Comparison of ENCODE assay signal across 9 cellular contexts in genomic region chr9:37329576-37329975, GRCh38.
DNase-seq lines count a peak whose midpoint lies in the region; ATAC-seq and TF ChIP-seq lines count a peak whose summit lies in the region.
"Had no signal": no experiment of that assay in that cellular context is flagged by ENCODE, and none has a peak within 500 bp of the region (broad histone marks: within the 10 kb centered on the region; RNA-seq: fewer than 3 reads in every experiment).

No MANE protein-coding gene starts in this region.

- H3K36me3 Mint-ChIP-seq in GM23338 (ENCODE audit: low read depth): no peaks in the 10 kb centered on the region

- no peak overlapping the region for H3K27ac ChIP-seq in GM23338 (ENCODE audit: low read depth)
- no peak overlapping the region for H3K27ac ChIP-seq in Peyer's patch
- H3K27ac ChIP-seq: SJSA1 had no signal

- H3K9me3 ChIP-seq in Peyer's patch: no peaks in the 10 kb centered on the region
- H3K9me3 ChIP-seq: SJSA1 had no signal

- no peaks in the 10 kb centered on the region for H3K27me3 Mint-ChIP-seq in GM23338 (ENCODE audit: insufficient read depth, low read depth, poor library complexity)

- H3K4me3 ChIP-seq in GM23338 (no peak overlapping the region), Peyer's patch (no peak overlapping the region)
- H3K4me3 ChIP-seq: SJSA1 had no signal

- H3K27ac Mint-ChIP-seq in GM23338: no peak overlapping the region

- no peak overlapping the region for H3K4me2 ChIP-seq in GM23338

- H3K27me3 ChIP-seq in GM23338 (ENCODE audit: insufficient read depth) (no peaks in the 10 kb centered on the region), Peyer's patch (no peaks in the 10 kb centered on the region)
- H3K27me3 ChIP-seq: SJSA1 had no signal

- no peaks in the 10 kb centered on the region for H3K9me2 ChIP-seq in GM23338 (ENCODE audit: insufficient read depth)

- TF ChIP-seq POLR2A in Peyer's patch (IDR thresholded peaks at IDR 0.05): no peak

- DNase-seq in DMS114 treated with DMSO at 0.1 percent for 48 hours (lab: John Stamatoyannopoulos, UW; ENCODE audit: unreplicated experiment): peak; percentile 22
- DNase-seq in GM23338 (ENCODE audit: low spot score): peak; percentile 32
- peak in 1 of 3 donors; percentile 54 for DNase-seq in Peyer's patch
- peak; percentile 34 for DNase-seq in iris pigment epithelial cell (ENCODE audit: low read depth)
- no peak for DNase-seq in NCI-H526 treated with DMSO at 0.1 percent for 48 hours (lab: John Stamatoyannopoulos, UW)
- DNase-seq in SIG-M5 treated with dmso at 0.1 percent for 504 hours (lab: John Stamatoyannopoulos, UW; ENCODE audit: unreplicated experiment): no peak
- DNase-seq in stimulated activated CD4-positive, alpha-beta T cell treated with anti-CD3 and anti-CD28 coated beads, Interleukin-15, amount 100 ng/mL, for 24 hours: no peak

- H3K4me3 Mint-ChIP-seq in GM23338: no peak overlapping the region

- no peak overlapping the region for H2AFZ ChIP-seq in GM23338

- no peaks in the 10 kb centered on the region for H3F3A ChIP-seq in GM23338 (replicated peaks; ENCODE audit: low read depth)

- H3K79me2 ChIP-seq in GM23338 (replicated peaks; ENCODE audit: insufficient read depth): no peaks in the 10 kb centered on the region

- H3K4me1 Mint-ChIP-seq in GM23338: peaks cover 2% of the 10 kb centered on the region; the same call in 2 of the 3 replicates

- H3K4me1 ChIP-seq in GM23338 (ENCODE audit: insufficient read depth) (no peaks in the 10 kb centered on the region), Peyer's patch (peaks cover 0 to 6% (median 0%) of the 10 kb centered on the region in 4 donors)
- H3K4me1 ChIP-seq: SJSA1 had no signal

- no peak for ATAC-seq in GM23338
- no peak for ATAC-seq in GM21367 (IDR thresholded peaks at IDR 0.05; ENCODE audit: unreplicated experiment)

- no peaks in the 10 kb centered on the region for H3K9me3 Mint-ChIP-seq in GM23338

- H3K36me3 ChIP-seq in GM23338 (ENCODE audit: insufficient read depth) (no peaks in the 10 kb centered on the region), Peyer's patch (no peaks in the 10 kb centered on the region)
- H3K36me3 ChIP-seq: SJSA1 had no signal

- peak; percentile 46 to 58 for TF ChIP-seq CTCF in GM23338 (conservative IDR thresholded peaks at IDR 0.05; ENCODE audit: low read depth in 2 of 2)
- TF ChIP-seq CTCF in Peyer's patch (IDR thresholded peaks at IDR 0.05): peak in 4 of 6 experiments; percentile 27 to 51 (median 36)

- H4K20me1 ChIP-seq in GM23338 (replicated peaks; ENCODE audit: insufficient read depth): no peaks in the 10 kb centered on the region; the same call in 1 of the 2 replicates

TF ChIP-seq in GM23338, 12 proteins besides CTCF, POLR2A, EP300 and RAD21 (continues in another document):
- TF ChIP-seq ZNF331 (CRISPR knock-in tag; IDR thresholded peaks at IDR 0.05; ENCODE audit: low read depth): no peak
- TF ChIP-seq, protein P1, sequence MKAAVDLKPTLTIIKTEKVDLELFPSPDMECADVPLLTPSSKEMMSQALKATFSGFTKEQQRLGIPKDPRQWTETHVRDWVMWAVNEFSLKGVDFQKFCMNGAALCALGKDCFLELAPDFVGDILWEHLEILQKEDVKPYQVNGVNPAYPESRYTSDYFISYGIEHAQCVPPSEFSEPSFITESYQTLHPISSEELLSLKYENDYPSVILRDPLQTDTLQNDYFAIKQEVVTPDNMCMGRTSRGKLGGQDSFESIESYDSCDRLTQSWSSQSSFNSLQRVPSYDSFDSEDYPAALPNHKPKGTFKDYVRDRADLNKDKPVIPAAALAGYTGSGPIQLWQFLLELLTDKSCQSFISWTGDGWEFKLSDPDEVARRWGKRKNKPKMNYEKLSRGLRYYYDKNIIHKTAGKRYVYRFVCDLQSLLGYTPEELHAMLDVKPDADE (IDR thresholded peaks at IDR 0.05): no peak
- no peak for TF ChIP-seq STAT1 (IDR thresholded peaks at IDR 0.05; ENCODE audit: unreplicated experiment)
- no peak for TF ChIP-seq ZNF114 (CRISPR knock-in tag; IDR thresholded peaks at IDR 0.05)
- no peak for TF ChIP-seq EZH2 (IDR thresholded peaks at IDR 0.05; ENCODE audit: low read depth, unreplicated experiment)
- TF ChIP-seq NANOG (IDR thresholded peaks at IDR 0.05; ENCODE audit: borderline replicate concordance): no peak
- TF ChIP-seq EZH2phosphoT487 (IDR thresholded peaks at IDR 0.05; ENCODE audit: unreplicated experiment): no peak
- TF ChIP-seq POLR2AphosphoS5 (IDR thresholded peaks at IDR 0.05; ENCODE audit: low read depth): no peak
- TF ChIP-seq JUNB (IDR thresholded peaks at IDR 0.05; ENCODE audit: unreplicated experiment): no peak
- TF ChIP-seq CREB1 (CRISPR knock-in tag; IDR thresholded peaks at IDR 0.05; ENCODE audit: low read depth): no peak
- TF ChIP-seq, protein P2, sequence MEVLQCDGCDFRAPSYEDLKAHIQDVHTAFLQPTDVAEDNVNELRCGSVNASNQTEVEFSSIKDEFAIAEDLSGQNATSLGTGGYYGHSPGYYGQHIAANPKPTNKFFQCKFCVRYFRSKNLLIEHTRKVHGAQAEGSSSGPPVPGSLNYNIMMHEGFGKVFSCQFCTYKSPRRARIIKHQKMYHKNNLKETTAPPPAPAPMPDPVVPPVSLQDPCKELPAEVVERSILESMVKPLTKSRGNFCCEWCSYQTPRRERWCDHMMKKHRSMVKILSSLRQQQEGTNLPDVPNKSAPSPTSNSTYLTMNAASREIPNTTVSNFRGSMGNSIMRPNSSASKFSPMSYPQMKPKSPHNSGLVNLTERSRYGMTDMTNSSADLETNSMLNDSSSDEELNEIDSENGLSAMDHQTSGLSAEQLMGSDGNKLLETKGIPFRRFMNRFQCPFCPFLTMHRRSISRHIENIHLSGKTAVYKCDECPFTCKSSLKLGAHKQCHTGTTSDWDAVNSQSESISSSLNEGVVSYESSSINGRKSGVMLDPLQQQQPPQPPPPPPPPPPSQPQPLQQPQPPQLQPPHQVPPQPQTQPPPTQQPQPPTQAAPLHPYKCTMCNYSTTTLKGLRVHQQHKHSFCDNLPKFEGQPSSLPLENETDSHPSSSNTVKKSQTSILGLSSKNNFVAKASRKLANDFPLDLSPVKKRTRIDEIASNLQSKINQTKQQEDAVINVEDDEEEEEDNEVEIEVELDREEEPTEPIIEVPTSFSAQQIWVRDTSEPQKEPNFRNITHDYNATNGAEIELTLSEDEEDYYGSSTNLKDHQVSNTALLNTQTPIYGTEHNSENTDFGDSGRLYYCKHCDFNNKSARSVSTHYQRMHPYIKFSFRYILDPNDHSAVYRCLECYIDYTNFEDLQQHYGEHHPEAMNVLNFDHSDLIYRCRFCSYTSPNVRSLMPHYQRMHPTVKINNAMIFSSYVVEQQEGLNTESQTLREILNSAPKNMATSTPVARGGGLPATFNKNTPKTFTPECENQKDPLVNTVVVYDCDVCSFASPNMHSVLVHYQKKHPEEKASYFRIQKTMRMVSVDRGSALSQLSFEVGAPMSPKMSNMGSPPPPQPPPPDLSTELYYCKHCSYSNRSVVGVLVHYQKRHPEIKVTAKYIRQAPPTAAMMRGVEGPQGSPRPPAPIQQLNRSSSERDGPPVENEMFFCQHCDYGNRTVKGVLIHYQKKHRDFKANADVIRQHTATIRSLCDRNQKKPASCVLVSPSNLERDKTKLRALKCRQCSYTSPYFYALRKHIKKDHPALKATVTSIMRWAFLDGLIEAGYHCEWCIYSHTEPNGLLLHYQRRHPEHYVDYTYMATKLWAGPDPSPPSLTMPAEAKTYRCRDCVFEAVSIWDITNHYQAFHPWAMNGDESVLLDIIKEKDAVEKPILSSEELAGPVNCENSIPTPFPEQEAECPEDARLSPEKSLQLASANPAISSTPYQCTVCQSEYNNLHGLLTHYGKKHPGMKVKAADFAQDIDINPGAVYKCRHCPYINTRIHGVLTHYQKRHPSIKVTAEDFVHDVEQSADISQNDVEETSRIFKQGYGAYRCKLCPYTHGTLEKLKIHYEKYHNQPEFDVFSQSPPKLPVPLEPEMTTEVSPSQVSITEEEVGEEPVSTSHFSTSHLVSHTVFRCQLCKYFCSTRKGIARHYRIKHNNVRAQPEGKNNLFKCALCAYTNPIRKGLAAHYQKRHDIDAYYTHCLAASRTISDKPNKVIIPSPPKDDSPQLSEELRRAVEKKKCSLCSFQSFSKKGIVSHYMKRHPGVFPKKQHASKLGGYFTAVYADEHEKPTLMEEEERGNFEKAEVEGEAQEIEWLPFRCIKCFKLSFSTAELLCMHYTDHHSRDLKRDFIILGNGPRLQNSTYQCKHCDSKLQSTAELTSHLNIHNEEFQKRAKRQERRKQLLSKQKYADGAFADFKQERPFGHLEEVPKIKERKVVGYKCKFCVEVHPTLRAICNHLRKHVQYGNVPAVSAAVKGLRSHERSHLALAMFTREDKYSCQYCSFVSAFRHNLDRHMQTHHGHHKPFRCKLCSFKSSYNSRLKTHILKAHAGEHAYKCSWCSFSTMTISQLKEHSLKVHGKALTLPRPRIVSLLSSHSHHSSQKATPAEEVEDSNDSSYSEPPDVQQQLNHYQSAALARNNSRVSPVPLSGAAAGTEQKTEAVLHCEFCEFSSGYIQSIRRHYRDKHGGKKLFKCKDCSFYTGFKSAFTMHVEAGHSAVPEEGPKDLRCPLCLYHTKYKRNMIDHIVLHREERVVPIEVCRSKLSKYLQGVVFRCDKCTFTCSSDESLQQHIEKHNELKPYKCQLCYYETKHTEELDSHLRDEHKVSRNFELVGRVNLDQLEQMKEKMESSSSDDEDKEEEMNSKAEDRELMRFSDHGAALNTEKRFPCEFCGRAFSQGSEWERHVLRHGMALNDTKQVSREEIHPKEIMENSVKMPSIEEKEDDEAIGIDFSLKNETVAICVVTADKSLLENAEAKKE (CRISPR knock-in tag; IDR thresholded peaks at IDR 0.05): no peak

Comparison
In these comparisons a context has a peak if more than half of its experiments do, and no peak if none do; other contexts are left out.
1. DNase-seq: peak in DMS114 treated with DMSO at 0.1 percent for 48 hours (single experiment), GM23338 (single experiment) and iris pigment epithelial cell (single experiment); none in NCI-H526 treated with DMSO at 0.1 percent for 48 hours (single experiment), SIG-M5 treated with dmso at 0.1 percent for 504 hours (single experiment) and stimulated activated CD4-positive, alpha-beta T cell treated with anti-CD3 and anti-CD28 coated beads, Interleukin-15, amount 100 ng/mL, for 24 hours (single experiment).